In genomic region chr9:95316794-95317118, GRCh38 we compare ENCODE assay signal across 8 cellular contexts. TPM values are rescaled to one million over a fixed set of nuclear protein-coding genes. Genes with fewer than 3 reads are reported as not detected.
A peak's percentile ranks its signal among the peaks of the same experiment; 100 is the strongest.
DNase-seq lines count a peak whose midpoint lies in the region; ATAC-seq, FAIRE-seq and TF ChIP-seq lines count a peak whose summit lies in the region.

No MANE protein-coding gene starts in this region.

- TF ChIP-seq CTCF in DOHH2 (IDR thresholded peaks at IDR 0.05; ENCODE audit: low read depth, low read length, poor library complexity, severe bottlenecking): no peak
- TF ChIP-seq CTCF in pancreas (IDR thresholded peaks at IDR 0.05): no peak

- H3F3A ChIP-seq in DOHH2 (ENCODE audit: control insufficient read depth, insufficient read depth): 0 out of 2 replicates have a peak, but pooled peaks cover 6% of the 10 kb centered on the region

- no peaks in the 10 kb centered on the region for H3K9me2 ChIP-seq in DOHH2 (replicated peaks; ENCODE audit: control insufficient read depth, low read length)

- intact Hi-C loops in Right ventricle myocardium superior (cut with DNase I) (loop anchor here (10.0 kb wide), 1 partner anchor 198 kb away; the partner anchor contains the start of gene PTCH1), pancreas (cut with DNase I) (no loop called here)

- H3K4me3 ChIP-seq in DOHH2 (ENCODE audit: low read length) (peak overlapping the region; percentile 93), pancreas (peak overlapping the region; percentile 96 to 100 (median 98))

- peak; percentile 51 for ATAC-seq in GM19397 (IDR thresholded peaks at IDR 0.05; ENCODE audit: unreplicated experiment)
- peak; percentile 36 for ATAC-seq in HG03442 (IDR thresholded peaks at IDR 0.05; ENCODE audit: unreplicated experiment)
- peak; percentile 69 for ATAC-seq in Right ventricle myocardium superior (ENCODE audit: poor library complexity)
- peak; percentile 41 to 71 (median 64) for ATAC-seq in pancreas

- WGBS in pancreas, 2 donors: 0% methylated on average over 22 of the region's 22 CpGs

- peak overlapping the region; percentile 89 for H3K27ac ChIP-seq in DOHH2 (ENCODE audit: low read depth, low read length)
- peak overlapping the region; percentile 82 to 97 (median 90) for H3K27ac ChIP-seq in pancreas

- FAIRE-seq in pancreas (lab: Jason Lieb, UNC): no peak

- H3K4me1 ChIP-seq in DOHH2 (ENCODE audit: control insufficient read depth, low read length) (peaks cover 46% of the 10 kb centered on the region), pancreas (peaks cover 0 to 10% (median 6%) of the 10 kb centered on the region in 3 donors)

- peaks cover 22% of the 10 kb centered on the region for H3K4me1 Mint-ChIP-seq in activated naive CD8-positive, alpha-beta T cell (ENCODE audit: low read depth)

- H3K36me3 Mint-ChIP-seq in activated naive CD8-positive, alpha-beta T cell: peaks cover 2% of the 10 kb centered on the region

- peaks cover 47% of the 10 kb centered on the region for H3K79me2 ChIP-seq in DOHH2 (ENCODE audit: control insufficient read depth, low read length)

- H3K27me3 Mint-ChIP-seq in activated naive CD8-positive, alpha-beta T cell: no peaks in the 10 kb centered on the region

- H3K9me3 Mint-ChIP-seq in activated naive CD8-positive, alpha-beta T cell (ENCODE audit: low read depth): no peaks in the 10 kb centered on the region

- H3K9me3 ChIP-seq in DOHH2 (ENCODE audit: control insufficient read depth, insufficient read depth, low read length) (no peaks in the 10 kb centered on the region), pancreas (no peaks in the 10 kb centered on the region)

- DNase-seq in NCI-H460 (ENCODE audit: extremely low read depth, low read depth) (peak; percentile 69), Right ventricle myocardium superior (peak; percentile 82), pancreas (peak; percentile 61 to 86 (median 74))
- no peak for DNase-seq in activated CD8-positive, alpha-beta memory T cell treated with anti-CD3 and anti-CD28 coated beads, Interleukin-2, amount 50 U/mL, for 4 hours

- peak overlapping the region; percentile 83 for H3K27ac Mint-ChIP-seq in activated naive CD8-positive, alpha-beta T cell

- H3K4me2 ChIP-seq in DOHH2 (ENCODE audit: low read length): peak overlapping the region; percentile 76

- H3K27me3 ChIP-seq in DOHH2 (ENCODE audit: control insufficient read depth, low read length) (no peaks in the 10 kb centered on the region), pancreas (no peaks in the 10 kb centered on the region)

- H3K36me3 ChIP-seq in DOHH2 (ENCODE audit: control insufficient read depth, low read length) (peaks cover 3% of the 10 kb centered on the region; the same call in 1 of the 2 replicates), pancreas (no peaks in the 10 kb centered on the region)

- peak overlapping the region; percentile 92 for H3K4me3 Mint-ChIP-seq in activated naive CD8-positive, alpha-beta T cell

- no peaks in the 10 kb centered on the region for H4K20me1 ChIP-seq in DOHH2 (ENCODE audit: control insufficient read depth, insufficient read depth, low read depth, low read length)

RNA-seq across cellular contexts. Expression of gene FANCC, which starts 0.8 kb away (rescaled TPM):
- 8.1 and 14.6 TPM in 2 replicates for total RNA-seq in NCI-H460 (2014; rRNA removed; shearing (Covaris generic))
- polyA plus RNA-seq in NCI-H460 (2014; cell fraction: nucleus; rRNA removed): 16.0 and 20.2 TPM in 2 replicates
- total RNA-seq in Right ventricle myocardium superior (4.6 TPM), pancreas (1 to 10 TPM; 4.1 to 9.9 (median 5.1) TPM)
- 1 to 10 TPM; 3.8 to 4.1 TPM for polyA plus RNA-seq in pancreas
